ENCODE assay signal across 17 cellular contexts in genomic region chr4:65071532-65071931, GRCh38.
DNase-seq lines count a peak whose midpoint lies in the region; ATAC-seq and TF ChIP-seq lines count a peak whose summit lies in the region.
"Had no signal": no experiment of that assay in that cellular context is flagged by ENCODE, and none has a peak within 500 bp of the region (broad histone marks: within the 10 kb centered on the region; RNA-seq: fewer than 3 reads in every experiment).

No MANE protein-coding gene starts in this region.

- no peaks in the 10 kb centered on the region for H3K27me3 Mint-ChIP-seq in Caco-2 (ENCODE audit: insufficient read depth, unreplicated experiment)

- H3K4me3 ChIP-seq in astrocyte of the spinal cord (ENCODE audit: low read depth, low read length), result no peak overlapping the region
- H3K4me3 ChIP-seq in Caco-2 (ENCODE audit: low read depth, low read length), result no peak overlapping the region
- no peak overlapping the region for H3K4me3 ChIP-seq in lower lobe of right lung
- H3K4me3 ChIP-seq: BLaER1 had no signal

- no peak for TF ChIP-seq CTCF in astrocyte of the spinal cord (IDR thresholded peaks at IDR 0.05; ENCODE audit: low read depth, low read length)
- TF ChIP-seq CTCF in Caco-2 (IDR thresholded peaks at IDR 0.05; ENCODE audit: insufficient read depth in 1 of 2, low read depth in 1 of 2, low read length in 1 of 2, severe bottlenecking in 1 of 2, unreplicated experiment in 1 of 2), result no peak
- no peak for TF ChIP-seq CTCF in lower lobe of right lung (IDR thresholded peaks at IDR 0.05)

- ATAC-seq in HG02870 (IDR thresholded peaks at IDR 0.05; ENCODE audit: unreplicated experiment), result no peak
- ATAC-seq in lower lobe of right lung, result no peak
- ATAC-seq: Right ventricle myocardium inferior had no signal

- H3K9me3 ChIP-seq in Caco-2, result no peaks in the 10 kb centered on the region
- H3K9me3 ChIP-seq in lower lobe of right lung, result no peaks in the 10 kb centered on the region
- H3K9me3 ChIP-seq: BLaER1, SK-N-SH had no signal

- CTCF ChIA-PET in Caco-2 (lab: Charles Lee), result no interaction called here

- no peak overlapping the region for H3K27ac ChIP-seq in lower lobe of right lung
- H3K27ac ChIP-seq: BLaER1, HL-60, KMS-11 had no signal

- no peak overlapping the region for H3K27ac Mint-ChIP-seq in Caco-2 (ENCODE audit: unreplicated experiment)
- H3K27ac Mint-ChIP-seq: HFFc6 had no signal

- no peaks in the 10 kb centered on the region for H3K36me3 Mint-ChIP-seq in Caco-2 (ENCODE audit: insufficient read depth, unreplicated experiment)

- H3K4me1 ChIP-seq in Caco-2 (no peaks in the 10 kb centered on the region), lower lobe of right lung (no peaks in the 10 kb centered on the region)
- H3K4me1 ChIP-seq: BLaER1 had no signal

- no peak overlapping the region for H3K4me3 Mint-ChIP-seq in Caco-2 (ENCODE audit: unreplicated experiment)
- H3K4me3 Mint-ChIP-seq: HFFc6 had no signal

- H3K27me3 ChIP-seq in Caco-2 (replicated peaks; ENCODE audit: control insufficient read depth, insufficient read depth, low read length) (no peaks in the 10 kb centered on the region), lower lobe of right lung (ENCODE audit: low read depth) (no peaks in the 10 kb centered on the region)
- H3K27me3 ChIP-seq: BLaER1 had no signal

- no peaks in the 10 kb centered on the region for H3K4me1 Mint-ChIP-seq in Caco-2 (ENCODE audit: low read depth, unreplicated experiment)

- no peaks in the 10 kb centered on the region for H3K36me3 ChIP-seq in Caco-2 (ENCODE audit: control insufficient read depth, insufficient read depth, low read length)
- no peaks in the 10 kb centered on the region for H3K36me3 ChIP-seq in lower lobe of right lung
- H3K36me3 ChIP-seq: BLaER1 had no signal

- in situ Hi-C loops in astrocyte of the spinal cord (cut with HindIII; ENCODE audit: low sequenced_read_pairs), result no loop called here

- no TSS peak for BruUV-seq in Caco-2 (replicated peaks; lab: Mats Ljungman, UMichigan)

- no peaks in the 10 kb centered on the region for H3K9me3 Mint-ChIP-seq in Caco-2 (ENCODE audit: unreplicated experiment)

- POLR2A ChIA-PET in Caco-2 (lab: Charles Lee), result no interaction called here

- DNase-seq in EL (peak; percentile 16), LHCN-M2 (ENCODE audit: low read depth) (peak; percentile 15), astrocyte of the spinal cord (ENCODE audit: low read depth, low spot score) (peak; percentile 11), kidney tubule cell (ENCODE audit: low spot score) (peak; percentile 52), Caco-2 (no peak), lower lobe of right lung (no peak)
- DNase-seq: DMS79 treated with DMSO at 0.1 percent for 48 hours, HFFc6, NCI-H1417 treated with DMSO at 0.1 percent for 48 hours, NCI-H2029, SK-N-SH, T-helper 1 cell had no signal

- intact Hi-C loops in Caco-2 (cut with micrococcal nuclease; ENCODE audit: unreplicated experiment) (no loop called here), lower lobe of right lung (cut with DNase I) (no loop called here)

Comparison
In these comparisons a context has a peak if more than half of its experiments do, and no peak if none do; other contexts are left out.
1. DNase-seq: peak in EL (single experiment), LHCN-M2 (single experiment), astrocyte of the spinal cord (single experiment) and kidney tubule cell (single experiment); none in Caco-2 (0 of 2) and lower lobe of right lung (single experiment).